Comparison of ENCODE assay signal across 9 cellular contexts in genomic region chr12:106819991-106820390, GRCh38.
"Had no signal": no experiment of that assay in that cellular context is flagged by ENCODE, and none has a peak within 500 bp of the region (broad histone marks: within the 10 kb centered on the region; RNA-seq: fewer than 3 reads in every experiment).

No MANE protein-coding gene starts in this region.

- H3K27ac Mint-ChIP-seq: HFFc6, IgD-negative memory B cell had no signal

- H3K9ac ChIP-seq: GM23248 had no signal

- H3K27ac ChIP-seq: GM23248, HL-60 had no signal

- H3K9me3 Mint-ChIP-seq: HFFc6, IgD-negative memory B cell had no signal

- DNase-seq: GM23248, GOT3, H7, HFFc6 had no signal

- H3K9me3 ChIP-seq: HAP-1 had no signal

- H3K27me3 Mint-ChIP-seq: IgD-negative memory B cell had no signal

- H3K4me1 Mint-ChIP-seq: IgD-negative memory B cell had no signal

- H3K4me3 ChIP-seq: GM23248, HAP-1 had no signal

- ATAC-seq: HCT116, HepG2 had no signal

- H3K4me3 Mint-ChIP-seq: HFFc6, IgD-negative memory B cell had no signal
